Comparison of ENCODE assay signal across 8 cellular contexts in genomic region chr17:28712037-28712704, GRCh38. TPM values are rescaled to one million over a fixed set of nuclear protein-coding genes. Genes with fewer than 3 reads are reported as not detected.
A peak's percentile ranks its signal among the peaks of the same experiment; 100 is the strongest.
DNase-seq lines count a peak whose midpoint lies in the region; ATAC-seq and TF ChIP-seq lines count a peak whose summit lies in the region.

No MANE protein-coding gene starts in this region.

- H3K27ac ChIP-seq in psoas muscle: peak overlapping the region; percentile 82

- intact Hi-C loops in psoas muscle (cut with DNase I): no loop called here

- WGBS in psoas muscle, 3 donors: 35 to 46% (median 36%) methylated on average over 33 to 34 of the region's 34 CpGs

- H3K4me3 ChIP-seq in fibroblast of pulmonary artery (replicated peaks; ENCODE audit: low read depth, low read length) (peak overlapping the region; percentile 55), psoas muscle (peak overlapping the region; percentile 85)

- ATAC-seq in psoas muscle (no peak), HG03135 (IDR thresholded peaks at IDR 0.05; ENCODE audit: unreplicated experiment) (no peak), HG03571 (IDR thresholded peaks at IDR 0.05; ENCODE audit: unreplicated experiment) (no peak)

- TF ChIP-seq CTCF in fibroblast of pulmonary artery (IDR thresholded peaks at IDR 0.05; ENCODE audit: low read length, missing control alignments): no peak
- TF ChIP-seq CTCF in psoas muscle (IDR thresholded peaks at IDR 0.05): no peak

- TF ChIP-seq POLR2A in GM10847 (IDR thresholded peaks at IDR 0.05; ENCODE audit: extremely low read depth, insufficient read length): peak; percentile 14

- peaks cover 0 to 9% (median 2%) of the 10 kb centered on the region in 3 donors for H3K27me3 ChIP-seq in psoas muscle (ENCODE audit: insufficient read depth in 3 of 3, low read length in 2 of 3)

- no peaks in the 10 kb centered on the region for H3K9me3 ChIP-seq in psoas muscle

- peaks cover 0 to 10% of the 10 kb centered on the region in 2 donors for H3K36me3 ChIP-seq in psoas muscle (ENCODE audit: insufficient read depth in 1 of 2, low read depth in 1 of 2)

- peaks cover 8% of the 10 kb centered on the region for H3K4me1 ChIP-seq in psoas muscle

- peak; percentile 86 to 88 for DNase-seq in Kasumi-1 (lab: John Stamatoyannopoulos, UW)
- peak; percentile 61 for DNase-seq in activated CD8-positive, alpha-beta memory T cell treated with anti-CD3 and anti-CD28 coated beads, Interleukin-2, amount 50 U/mL, for 4 hours
- DNase-seq in fibroblast of pulmonary artery (ENCODE audit: low read depth): no peak
- DNase-seq in psoas muscle: peak; percentile 46 to 73
- no peak for DNase-seq in NCI-H510A treated with DMSO at 0.1 percent for 48 hours (lab: John Stamatoyannopoulos, UW)

RNA-seq across cellular contexts. Expression of gene PROCA1, which starts 0.5 kb away (rescaled TPM):
- 1 to 10 TPM in 1 of 4 donors, under 1 TPM in 3; 0.21 to 1.1 (median 0.32) TPM for total RNA-seq in psoas muscle
- polyA plus RNA-seq in psoas muscle: under 1 TPM; 0.32 to 0.51 (median 0.36) TPM

RNA-seq across cellular contexts. Expression of gene RAB34, which starts 5.5 kb away (rescaled TPM):
- total RNA-seq in psoas muscle: 10 to 100 TPM in 1 of 4 donors, 1 to 10 TPM in 3; 7.8 to 12.2 (median 9.1) TPM
- 10 to 100 TPM in 2 of 3 donors, 1 to 10 TPM in 1; 9.1 to 21.0 (median 10.6) TPM for polyA plus RNA-seq in psoas muscle

RNA-seq across cellular contexts. Expression of gene RPL23A, which starts 7.6 kb away (rescaled TPM):
- total RNA-seq in psoas muscle: 1,000 to 10,000 TPM in 2 of 4 donors, 100 to 1,000 TPM in 2; 978 to 1,214 (median 1,068) TPM
- 1,000 to 10,000 TPM in 2 of 3 donors, 100 to 1,000 TPM in 1; 883 to 1,789 (median 1,153) TPM for polyA plus RNA-seq in psoas muscle

RNA-seq across cellular contexts. Expression of gene TLCD1, which starts 13.9 kb away (rescaled TPM):
- total RNA-seq in psoas muscle: 1 to 10 TPM in 1 of 4 donors, under 1 TPM in 2, not detected in 1; 0.77 to 1.9 (median 0.88) TPM
- polyA plus RNA-seq in psoas muscle: 1 to 10 TPM in 2 of 3 donors, under 1 TPM in 1; 0.68 to 2.4 (median 1.3) TPM

RNA-seq across cellular contexts. Expression of gene NEK8, which starts 16.4 kb away (rescaled TPM):
- 1 to 10 TPM in 2 of 4 donors, under 1 TPM in 2; 0.60 to 1.5 (median 0.92) TPM for total RNA-seq in psoas muscle
- 1 to 10 TPM in 1 of 3 donors, under 1 TPM in 2; 0.21 to 1.1 (median 0.80) TPM for polyA plus RNA-seq in psoas muscle

Comparison
In these comparisons a context has a peak if more than half of its experiments do, and no peak if none do; other contexts are left out.
1. DNase-seq: peak in Kasumi-1 (2 of 2), activated CD8-positive, alpha-beta memory T cell treated with anti-CD3 and anti-CD28 coated beads, Interleukin-2, amount 50 U/mL, for 4 hours (single experiment) and psoas muscle (2 of 2); none in fibroblast of pulmonary artery (single experiment) and NCI-H510A treated with DMSO at 0.1 percent for 48 hours (single experiment).